Comparison of ENCODE assay signal across 1 cellular context in genomic region chr6:127518710-127519468, GRCh38.
TF ChIP-seq lines count a peak whose summit lies in the region.

Gene MTCL3 (minus strand): TSS chr6:127519335.

TF ChIP-seq in SK-N-SH, 30 proteins besides CTCF, POLR2A, EP300 and RAD21 (continued from another document):
- peak; percentile 56; the same call in 1 of the 2 replicates for TF ChIP-seq REST (IDR thresholded peaks at IDR 0.05; ENCODE audit: low read depth, low read length)
- no peak for TF ChIP-seq FOSL2 (IDR thresholded peaks at IDR 0.05; ENCODE audit: borderline replicate concordance, low read depth)
- TF ChIP-seq ELF1 (IDR thresholded peaks at IDR 0.05) = peak; percentile 16; the same call in 1 of the 2 replicates
- no peak for TF ChIP-seq FOXM1 (IDR thresholded peaks at IDR 0.05; ENCODE audit: low read depth)
- peak; percentile 89 for TF ChIP-seq CHD2 (IDR thresholded peaks at IDR 0.05; ENCODE audit: low read length, partially characterized antibody)
- peak; percentile 43; the same call in 1 of the 2 replicates for TF ChIP-seq RCOR1 (IDR thresholded peaks at IDR 0.05; ENCODE audit: low read length)
- no peak for TF ChIP-seq SMC3 (IDR thresholded peaks at IDR 0.05; ENCODE audit: low read depth, low read length)
- TF ChIP-seq IRF3 (IDR thresholded peaks at IDR 0.05; ENCODE audit: low read depth, low read length) = no peak
- peak; percentile 29; the same call in 1 of the 2 replicates for TF ChIP-seq POLR2AphosphoS5 (IDR thresholded peaks at IDR 0.05; ENCODE audit: low read depth, low read length)
- no peak for TF ChIP-seq RFX5 (IDR thresholded peaks at IDR 0.05; ENCODE audit: low read length)
- TF ChIP-seq GABPA (IDR thresholded peaks at IDR 0.05; ENCODE audit: low read depth) = no peak
TF ChIP-seq in SK-N-SH: peak in this region for 12.
